In genomic region chr17:27481327-27481726, GRCh38 we compare ENCODE assay signal across 10 cellular contexts. TPM values are rescaled to one million over a fixed set of nuclear protein-coding genes. Genes with fewer than 3 reads are reported as not detected.
DNase-seq lines count a peak whose midpoint lies in the region; ATAC-seq, FAIRE-seq and TF ChIP-seq lines count a peak whose summit lies in the region.
"Had no signal": no experiment of that assay in that cellular context is flagged by ENCODE, and none has a peak within 500 bp of the region (broad histone marks: within the 10 kb centered on the region; RNA-seq: fewer than 3 reads in every experiment).

No MANE protein-coding gene starts in this region.

- peaks cover 25% of the 10 kb centered on the region for H3K36me3 Mint-ChIP-seq in activated CD8-positive, alpha-beta T cell treated with anti-CD3 and anti-CD28 coated beads, Interleukin-2, amount 10 ng/mL, durations not matched to agents 7 days and 5 days (ENCODE audit: low read depth)

- H3K4me3 Mint-ChIP-seq in activated CD8-positive, alpha-beta T cell treated with anti-CD3 and anti-CD28 coated beads, Interleukin-2, amount 10 ng/mL, durations not matched to agents 7 days and 5 days, result peak overlapping the region; percentile 43

- H3K4me3 ChIP-seq in small intestine (ENCODE audit: low read depth in 1 of 2, low read length in 2 of 2) (no peak overlapping the region), thyroid gland (replicated peaks in 1 of 3) (no peak overlapping the region), heart left ventricle (no peak overlapping the region)
- H3K4me3 ChIP-seq: testis had no signal

- POLR2A ChIA-PET in activated CD8-positive, alpha-beta T cell treated with anti-CD3 and anti-CD28 coated beads, Interleukin-2, amount 10 ng/mL, durations not matched to agents 7 days and 5 days (lab: Charles Lee), result interaction anchor here (0.8 to 1.9 kb wide), 5 partner anchors 9 to 64 kb away, joined by 3 to 9 read pairs (median 3); partner anchors contain the start of gene KSR1

- CTCF ChIA-PET in activated CD8-positive, alpha-beta T cell treated with anti-CD3 and anti-CD28 coated beads, Interleukin-2, amount 10 ng/mL, durations not matched to agents 7 days and 5 days (lab: Charles Lee), result interaction anchor here (0.7 to 3.0 kb wide), 14 partner anchors 11 to 245 kb away, joined by 3 to 16 read pairs (median 3); partner anchors contain the start of gene KSR1

- TF ChIP-seq CTCF in thyroid gland (IDR thresholded peaks at IDR 0.05) (no peak), heart left ventricle (IDR thresholded peaks at IDR 0.05) (no peak)

- no peak overlapping the region for H3K27ac ChIP-seq in small intestine (ENCODE audit: low read depth in 1 of 2, low read length in 1 of 2)
- H3K27ac ChIP-seq in caudate nucleus (ENCODE audit: low read depth, low read length), result no peak overlapping the region
- no peak overlapping the region for H3K27ac ChIP-seq in thyroid gland
- H3K27ac ChIP-seq in heart left ventricle, result no peak overlapping the region
- H3K27ac ChIP-seq: testis had no signal

- TF ChIP-seq POLR2A in thyroid gland (IDR thresholded peaks at IDR 0.05), result no peak
- TF ChIP-seq POLR2A in heart left ventricle (IDR thresholded peaks at IDR 0.05), result no peak

- no peaks in the 10 kb centered on the region for H3K36me3 ChIP-seq in small intestine (ENCODE audit: control insufficient read depth in 2 of 2, insufficient read depth in 2 of 2, low read length in 2 of 2)
- H3K36me3 ChIP-seq in thyroid gland, result no peaks in the 10 kb centered on the region
- H3K36me3 ChIP-seq in heart left ventricle, result no peaks in the 10 kb centered on the region

- FAIRE-seq in small intestine (lab: Jason Lieb, UNC), result no peak

- ATAC-seq in GM19035 (IDR thresholded peaks at IDR 0.05; ENCODE audit: unreplicated experiment) (peak; percentile 54), HG03039 (IDR thresholded peaks at IDR 0.05; ENCODE audit: unreplicated experiment) (peak; percentile 34), HG03097 (IDR thresholded peaks at IDR 0.05; ENCODE audit: low FRiP score, unreplicated experiment) (no peak), heart left ventricle (no peak)
- ATAC-seq in activated CD8-positive, alpha-beta T cell treated with anti-CD3 and anti-CD28 coated beads, Interleukin-2, amount 10 ng/mL, durations not matched to agents 7 days and 5 days, result peak; percentile 97

- H3K27me3 ChIP-seq in small intestine (ENCODE audit: control insufficient read depth in 2 of 2, insufficient read depth in 2 of 2, low read length in 2 of 2) (no peaks in the 10 kb centered on the region), thyroid gland (no peaks in the 10 kb centered on the region), heart left ventricle (no peaks in the 10 kb centered on the region)
- H3K27me3 ChIP-seq: testis had no signal

- peak; percentile 86 for DNase-seq in activated CD8-positive, alpha-beta T cell treated with anti-CD3 and anti-CD28 coated beads, Interleukin-2, amount 10 ng/mL, durations not matched to agents 7 days and 5 days
- DNase-seq in small intestine (peak; percentile 66), caudate nucleus (lab: John Stamatoyannopoulos, UW) (no peak), thyroid gland (no peak), heart left ventricle (no peak)
- DNase-seq: NCI-H2029 treated with DMSO at 0.1 percent for 48 hours, testis had no signal

- H3K4me1 ChIP-seq in small intestine (ENCODE audit: control insufficient read depth in 2 of 2, insufficient read depth in 1 of 2, low read depth in 1 of 2, low read length in 1 of 2), result peaks cover 0 to 4% of the 10 kb centered on the region in 2 donors
- peaks cover 21 to 31% of the 10 kb centered on the region in 2 donors for H3K4me1 ChIP-seq in thyroid gland
- peaks cover 0 to 42% (median 10%) of the 10 kb centered on the region in 12 donors for H3K4me1 ChIP-seq in heart left ventricle
- H3K4me1 ChIP-seq: testis had no signal

- H3K9me3 ChIP-seq in small intestine (ENCODE audit: control insufficient read depth, low read depth) (no peaks in the 10 kb centered on the region), thyroid gland (no peaks in the 10 kb centered on the region), heart left ventricle (no peaks in the 10 kb centered on the region)
- H3K9me3 ChIP-seq: testis had no signal

- WGBS in small intestine, 3 donors, result 12 to 34% (median 16%) methylated on average over 4 of the region's 4 CpGs
- 72 to 76% methylated on average over 4 of the region's 4 CpGs for WGBS in thyroid gland, 2 donors
- 61 to 73% (median 69%) methylated on average over 4 of the region's 4 CpGs for WGBS in heart left ventricle, 4 donors

- intact Hi-C loops in thyroid gland (cut with DNase I), result no loop called here
- intact Hi-C loops in heart left ventricle (cut with DNase I), result loop anchor here in 1 of 10 donors (2.0 kb wide), 1 partner anchor 113 kb away; no protein-coding TSS in a partner anchor

- H3K27ac Mint-ChIP-seq in activated CD8-positive, alpha-beta T cell treated with anti-CD3 and anti-CD28 coated beads, Interleukin-2, amount 10 ng/mL, durations not matched to agents 7 days and 5 days, result peak overlapping the region; percentile 82

- no peaks in the 10 kb centered on the region for H3K27me3 Mint-ChIP-seq in activated CD8-positive, alpha-beta T cell treated with anti-CD3 and anti-CD28 coated beads, Interleukin-2, amount 10 ng/mL, durations not matched to agents 7 days and 5 days (ENCODE audit: low read depth)

- peaks cover 80% of the 10 kb centered on the region for H3K4me1 Mint-ChIP-seq in activated CD8-positive, alpha-beta T cell treated with anti-CD3 and anti-CD28 coated beads, Interleukin-2, amount 10 ng/mL, durations not matched to agents 7 days and 5 days (ENCODE audit: low read depth)

- H3K9me3 Mint-ChIP-seq in activated CD8-positive, alpha-beta T cell treated with anti-CD3 and anti-CD28 coated beads, Interleukin-2, amount 10 ng/mL, durations not matched to agents 7 days and 5 days (ENCODE audit: insufficient read depth), result no peaks in the 10 kb centered on the region

RNA-seq across cellular contexts. Expression of gene KSR1, which starts 25.1 kb away (rescaled TPM):
- 10 to 100 TPM; 45.3 to 45.8 TPM for total RNA-seq in activated CD8-positive, alpha-beta T cell treated with anti-CD3 and anti-CD28 coated beads, Interleukin-2, amount 10 ng/mL, durations not matched to agents 7 days and 5 days
- polyA plus RNA-seq in small intestine (10 to 100 TPM in 2 of 3 donors, 1 to 10 TPM in 1; 8.6 to 13.0 (median 12.8) TPM), heart left ventricle (1 to 10 TPM; 6.3 to 8.0 TPM)
- total RNA-seq in thyroid gland (10 to 100 TPM; 35.9 to 75.5 (median 67.7) TPM), heart left ventricle (10 to 100 TPM in 3 of 9 donors, 1 to 10 TPM in 6; 6.1 to 31.1 (median 7.5) TPM)

Comparison
In these comparisons a context has a peak if more than half of its experiments do, and no peak if none do; other contexts are left out.
1. ATAC-seq: peak in GM19035 (single experiment), HG03039 (single experiment) and activated CD8-positive, alpha-beta T cell treated with anti-CD3 and anti-CD28 coated beads, Interleukin-2, amount 10 ng/mL, durations not matched to agents 7 days and 5 days (single experiment); none in HG03097 (single experiment) and heart left ventricle (0 of 4).
2. DNase-seq: peak in activated CD8-positive, alpha-beta T cell treated with anti-CD3 and anti-CD28 coated beads, Interleukin-2, amount 10 ng/mL, durations not matched to agents 7 days and 5 days (single experiment) and small intestine (single experiment); none in caudate nucleus (0 of 61), thyroid gland (0 of 2) and heart left ventricle (0 of 5).